1 cellular context compared by ENCODE assay signal in genomic region chr11:119038884-119039283, GRCh38.
TF ChIP-seq lines count a peak whose summit lies in the region.

No MANE protein-coding gene starts in this region.

TF ChIP-seq in HepG2, 621 proteins besides CTCF, POLR2A, EP300 and RAD21:
- TF ChIP-seq ZMAT3 (CRISPR knock-in tag; conservative IDR thresholded peaks at IDR 0.05) = no peak
- no peak for TF ChIP-seq SMYD3 (CRISPR knock-in tag; IDR thresholded peaks at IDR 0.05)
- no peak for TF ChIP-seq HNRNPK (IDR thresholded peaks at IDR 0.05; ENCODE audit: low read depth, low read length, poor library complexity, severe bottlenecking)
- no peak for TF ChIP-seq ZEB1 (IDR thresholded peaks at IDR 0.05; ENCODE audit: insufficient replicate concordance, low read depth)
